ENCODE assay signal across 8 cellular contexts in genomic region chr11:45371251-45371749, GRCh38.
DNase-seq lines count a peak whose midpoint lies in the region; ATAC-seq and TF ChIP-seq lines count a peak whose summit lies in the region.

No MANE protein-coding gene starts in this region.

- H3K4me3 Mint-ChIP-seq in Calu3 (ENCODE audit: low read depth, unreplicated experiment), result no peak overlapping the region
- no peak overlapping the region for H3K4me3 Mint-ChIP-seq in activated CD4-positive, alpha-beta T cell treated with anti-CD3 and anti-CD28 coated beads, Interleukin-2, amount 10 ng/mL, durations not matched to agents 7 days and 5 days

- no peak overlapping the region for H3K27ac ChIP-seq in lower lobe of right lung

- H3K27me3 Mint-ChIP-seq in Calu3 (ENCODE audit: unreplicated experiment), result peaks cover 98% of the 10 kb centered on the region
- H3K27me3 Mint-ChIP-seq in activated CD4-positive, alpha-beta T cell treated with anti-CD3 and anti-CD28 coated beads, Interleukin-2, amount 10 ng/mL, durations not matched to agents 7 days and 5 days, result peaks cover 12% of the 10 kb centered on the region

- CTCF ChIA-PET in Calu3 (lab: Charles Lee), result interaction anchor here (0.6 to 2.4 kb wide), 4 partner anchors 20 to 400 kb away, joined by 3 to 29 read pairs (median 3); no protein-coding TSS in a partner anchor
- CTCF ChIA-PET in activated CD4-positive, alpha-beta T cell treated with anti-CD3 and anti-CD28 coated beads, Interleukin-2, amount 10 ng/mL, durations not matched to agents 7 days and 5 days (lab: Charles Lee), result interaction anchor here (0.5 to 2.1 kb wide), 14 partner anchors 10 to 827 kb away, joined by 3 to 8 read pairs (median 3); no protein-coding TSS in a partner anchor

- H3K4me1 ChIP-seq in lower lobe of right lung, result peaks cover 15% of the 10 kb centered on the region

- no peaks in the 10 kb centered on the region for H3K4me1 Mint-ChIP-seq in Calu3 (ENCODE audit: low read depth, unreplicated experiment)
- H3K4me1 Mint-ChIP-seq in activated CD4-positive, alpha-beta T cell treated with anti-CD3 and anti-CD28 coated beads, Interleukin-2, amount 10 ng/mL, durations not matched to agents 7 days and 5 days, result peaks cover 9% of the 10 kb centered on the region

- H3K4me3 ChIP-seq in lower lobe of right lung, result peak overlapping the region; percentile 23

- DNase-seq in Calu3 (peak; percentile 73), NCI-H446 treated with DMSO at 0.1 percent for 48 hours (lab: John Stamatoyannopoulos, UW) (peak; percentile 30), dermis microvascular lymphatic vessel endothelial cell (ENCODE audit: low read depth in 2 of 2) (peak; percentile 27 to 66), lower lobe of right lung (peak; percentile 70)
- peak; percentile 63 for DNase-seq in activated CD4-positive, alpha-beta T cell treated with anti-CD3 and anti-CD28 coated beads, Interleukin-2, amount 10 ng/mL, durations not matched to agents 7 days and 5 days
- DNase-seq in stimulated activated CD4-positive, alpha-beta T cell treated with anti-CD3 and anti-CD28 coated beads, TNF-alpha, amount 100 ng/mL, for 48 hours (ENCODE audit: low read depth in 3 of 3), result peak; percentile 48 to 60 (median 55)

- POLR2A ChIA-PET in activated CD4-positive, alpha-beta T cell treated with anti-CD3 and anti-CD28 coated beads, Interleukin-2, amount 10 ng/mL, durations not matched to agents 7 days and 5 days (lab: Charles Lee), result no interaction called here

- no peaks in the 10 kb centered on the region for H3K9me3 ChIP-seq in lower lobe of right lung

- ATAC-seq in HG03103 (IDR thresholded peaks at IDR 0.05; ENCODE audit: low read depth, unreplicated experiment), result peak; percentile 54
- peak; percentile 76 to 81 for ATAC-seq in lower lobe of right lung
- no peak for ATAC-seq in GM18858 (IDR thresholded peaks at IDR 0.05; ENCODE audit: unreplicated experiment)

- BruUV-seq in Calu3 (replicated peaks; lab: Mats Ljungman, UMichigan), result no TSS peak

- H3K36me3 Mint-ChIP-seq in Calu3 (ENCODE audit: insufficient read depth, unreplicated experiment), result no peaks in the 10 kb centered on the region
- H3K36me3 Mint-ChIP-seq in activated CD4-positive, alpha-beta T cell treated with anti-CD3 and anti-CD28 coated beads, Interleukin-2, amount 10 ng/mL, durations not matched to agents 7 days and 5 days (ENCODE audit: low read depth), result no peaks in the 10 kb centered on the region

- H3K36me3 ChIP-seq in lower lobe of right lung, result no peaks in the 10 kb centered on the region

- TF ChIP-seq CTCF in Calu3 (IDR thresholded peaks at IDR 0.05; ENCODE audit: unreplicated experiment), result peak; percentile 80
- peak; percentile 93 for TF ChIP-seq CTCF in lower lobe of right lung (IDR thresholded peaks at IDR 0.05)

- no peaks in the 10 kb centered on the region for H3K9me3 Mint-ChIP-seq in Calu3 (ENCODE audit: low read depth, unreplicated experiment)
- no peaks in the 10 kb centered on the region for H3K9me3 Mint-ChIP-seq in activated CD4-positive, alpha-beta T cell treated with anti-CD3 and anti-CD28 coated beads, Interleukin-2, amount 10 ng/mL, durations not matched to agents 7 days and 5 days

- intact Hi-C loops in Calu3 (cut with micrococcal nuclease; ENCODE audit: unreplicated experiment), result loop anchor here (10.0 kb wide), 2 partner anchors 284 to 404 kb away; no protein-coding TSS in a partner anchor
- intact Hi-C loops in lower lobe of right lung (cut with DNase I), result loop anchor here (10.0 kb wide), 1 partner anchor 284 kb away; no protein-coding TSS in a partner anchor

- no peak overlapping the region for H3K27ac Mint-ChIP-seq in Calu3 (ENCODE audit: unreplicated experiment)
- no peak overlapping the region for H3K27ac Mint-ChIP-seq in activated CD4-positive, alpha-beta T cell treated with anti-CD3 and anti-CD28 coated beads, Interleukin-2, amount 10 ng/mL, durations not matched to agents 7 days and 5 days

- peaks cover 18% of the 10 kb centered on the region for H3K27me3 ChIP-seq in lower lobe of right lung (ENCODE audit: low read depth)
